Comparison of ENCODE assay signal across 19 cellular contexts in the genomic region with DNA sequence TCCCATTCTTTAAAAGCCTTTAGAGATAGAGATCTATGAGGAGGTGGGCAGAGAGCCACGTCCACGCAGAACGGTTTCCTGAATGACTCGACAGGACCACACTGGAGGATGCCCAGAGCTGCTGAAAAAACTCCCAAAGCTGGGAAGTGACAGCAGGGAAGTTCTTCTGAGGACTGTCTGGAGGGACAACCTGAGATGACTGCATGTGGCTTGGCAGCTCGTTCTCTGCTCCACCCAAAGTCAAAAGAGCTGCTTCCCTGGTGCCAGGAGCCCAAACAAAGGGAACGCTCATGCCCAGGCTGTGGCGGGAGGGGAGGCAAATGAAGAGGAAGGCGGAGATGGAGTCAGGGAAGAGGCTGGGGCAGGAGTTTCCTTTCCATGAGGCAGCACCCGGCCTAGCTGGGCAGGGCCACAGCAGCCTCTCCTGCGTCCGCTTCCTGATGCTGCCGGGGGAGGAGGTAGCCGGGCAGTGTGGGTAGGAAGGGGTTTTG.
DNase-seq lines count a peak whose midpoint lies in the region; ATAC-seq and TF ChIP-seq lines count a peak whose summit lies in the region.
"Had no signal": no experiment of that assay in that cellular context is flagged by ENCODE, and none has a peak within 500 bp of the region (broad histone marks: within the 10 kb centered on the region; RNA-seq: fewer than 3 reads in every experiment).

No MANE protein-coding gene starts in this region.

- DNase-seq in GM23248 = peak; percentile 3
- DNase-seq in coronary artery (ENCODE audit: low spot score) = no peak
- DNase-seq in lower leg skin (ENCODE audit: low spot score in 2 of 2) = peak; percentile 46 to 86
- DNase-seq in stomach = no peak
- DNase-seq in foreskin fibroblast = no peak
- DNase-seq in foreskin keratinocyte = no peak
- no peak for DNase-seq in kidney glomerular epithelial cell (lab: John Stamatoyannopoulos, UW)
- DNase-seq: activated CD4-positive, alpha-beta T cell treated with anti-CD3 and anti-CD28 coated beads, Interleukin-2, amount 50 U/mL, for 4 hours; activated CD8-positive, alpha-beta memory T cell treated with anti-CD3 and anti-CD28 coated beads, Interleukin-2, amount 50 U/mL, for 48 hours; activated effector memory CD4-positive, alpha-beta T cell treated with Interleukin-2 at 50 U/mL for 16 hours; EL; NCI-H510A; NK-92 treated with Interleukin-12 subunit alpha and Interleukin-12 subunit beta, amount 100 ng/mL, for 24 hours; stimulated activated naive B cell treated with anti-CD40 and anti-IgM and Interleukin-4, amounts not matched to agents 10 μg/mL and 1 μg/mL and 100 μg/mL, for 72 hours; T-helper 2 cell had no signal

- WGBS in GM23248 (ENCODE audit: low coverage in 1 of 2, low lambda C conversion rate in 2 of 2, missing lambda C conversion rate in 2 of 2), 2 experiments = 23 to 29% methylated on average over 12 to 13 of the region's 13 CpGs
- WGBS in lower leg skin, 2 donors = 34 to 41% methylated on average over 13 of the region's 13 CpGs
- WGBS in stomach, 5 donors = 62 to 74% (median 67%) methylated on average over 13 of the region's 13 CpGs

- ATAC-seq in foreskin keratinocyte (no peak), GM19324 (IDR thresholded peaks at IDR 0.05; ENCODE audit: low FRiP score, unreplicated experiment) (no peak)
- ATAC-seq: stimulated activated naive B cell treated with anti-CD40 and anti-IgM and Interleukin-4, amounts not matched to agents 10 μg/mL and 1 μg/mL and 100 μg/mL, for 72 hours had no signal

- H3K9ac ChIP-seq in GM23248 = no peak overlapping the region

- no peaks in the 10 kb centered on the region for H3K36me3 ChIP-seq in GM23248 (ENCODE audit: low read depth)
- no peaks in the 10 kb centered on the region for H3K36me3 ChIP-seq in stomach
- H3K36me3 ChIP-seq: cardiac muscle cell, esophagus muscularis mucosa had no signal

- TF ChIP-seq EP300 in stomach (IDR thresholded peaks at IDR 0.05) = no peak

- no peaks in the 10 kb centered on the region for H4K20me1 ChIP-seq in GM23248 (ENCODE audit: insufficient read depth)

- no peak for TF ChIP-seq CTCF in coronary artery (IDR thresholded peaks at IDR 0.05)
- TF ChIP-seq CTCF in lower leg skin (IDR thresholded peaks at IDR 0.05) = no peak
- no peak for TF ChIP-seq CTCF in stomach (IDR thresholded peaks at IDR 0.05)
- no peak for TF ChIP-seq CTCF in foreskin fibroblast (IDR thresholded peaks at IDR 0.05; ENCODE audit: low read depth, low read length)
- no peak for TF ChIP-seq CTCF in foreskin keratinocyte (conservative IDR thresholded peaks at IDR 0.05)

- no peak overlapping the region for H3K4me2 ChIP-seq in GM23248 (ENCODE audit: unreplicated experiment)

- in situ Hi-C loops in GM23248 (cut with MboI) = no loop called here

- no peak overlapping the region for H3K4me3 ChIP-seq in GM23248
- no peak overlapping the region for H3K4me3 ChIP-seq in coronary artery
- no peak overlapping the region for H3K4me3 ChIP-seq in lower leg skin (ENCODE audit: low read depth, poor library complexity, severe bottlenecking)
- no peak overlapping the region for H3K4me3 ChIP-seq in stomach
- H3K4me3 ChIP-seq in foreskin fibroblast (ENCODE audit: low read depth in 1 of 2, low read length in 2 of 2) = no peak overlapping the region
- H3K4me3 ChIP-seq: cardiac muscle cell, esophagus muscularis mucosa had no signal

- H3K27ac ChIP-seq in GM23248 (no peak overlapping the region), coronary artery (peak overlapping the region; percentile 77 to 85), stomach (peak overlapping the region in 3 of 5 donors; percentile 4 to 51 (median 33)), foreskin keratinocyte (no peak overlapping the region)
- H3K27ac ChIP-seq: C4-2B, cardiac muscle cell had no signal

- TF ChIP-seq POLR2A in lower leg skin (IDR thresholded peaks at IDR 0.05) (no peak), stomach (IDR thresholded peaks at IDR 0.05) (no peak)

- no peaks in the 10 kb centered on the region for H3F3A ChIP-seq in GM23248 (ENCODE audit: insufficient read depth)

- H3K9me3 ChIP-seq in GM23248 (ENCODE audit: low read depth) (no peaks in the 10 kb centered on the region), stomach (no peaks in the 10 kb centered on the region)
- H3K9me3 ChIP-seq: esophagus muscularis mucosa had no signal

- H2AFZ ChIP-seq in GM23248 = no peak overlapping the region

- H3K27me3 ChIP-seq in GM23248 (replicated peaks; ENCODE audit: insufficient read depth) = no peaks in the 10 kb centered on the region; the same call in 1 of the 2 replicates
- peaks cover 0 to 6% (median 0%) of the 10 kb centered on the region in 3 donors for H3K27me3 ChIP-seq in stomach
- H3K27me3 ChIP-seq in foreskin keratinocyte = peaks cover 3% of the 10 kb centered on the region
- H3K27me3 ChIP-seq: cardiac muscle cell, esophagus muscularis mucosa had no signal

- H3K79me2 ChIP-seq in GM23248 (ENCODE audit: insufficient read depth) = no peaks in the 10 kb centered on the region

- intact Hi-C loops in lower leg skin (cut with DNase I; ENCODE audit: low total_unique reads) = no loop called here
- intact Hi-C loops in stomach (cut with DNase I; ENCODE audit: low total_unique reads) = no loop called here

- H3K9me2 ChIP-seq in GM23248 (ENCODE audit: insufficient read depth) = no peaks in the 10 kb centered on the region

- H3K4me1 ChIP-seq in GM23248 (ENCODE audit: insufficient read depth) = no peaks in the 10 kb centered on the region
- H3K4me1 ChIP-seq in stomach = peaks cover 0 to 3% (median 0%) of the 10 kb centered on the region in 4 donors
- H3K4me1 ChIP-seq in foreskin keratinocyte = no peaks in the 10 kb centered on the region

Comparison
In these comparisons a context has a peak if more than half of its experiments do, and no peak if none do; other contexts are left out.
1. DNase-seq: peak in GM23248 (single experiment) and lower leg skin (2 of 2); none in coronary artery (single experiment), stomach (single experiment), foreskin fibroblast (0 of 2), foreskin keratinocyte (0 of 2) and kidney glomerular epithelial cell (single experiment).
2. H3K27ac ChIP-seq: peak in coronary artery (2 of 2) and stomach (3 of 5); none in GM23248 (single experiment) and foreskin keratinocyte (single experiment).